ENCODE assay signal across 13 cellular contexts in genomic region chr12:50933459-50934124, GRCh38. TPM values are rescaled to one million over a fixed set of nuclear protein-coding genes. Genes with fewer than 3 reads are reported as not detected.
DNase-seq lines count a peak whose midpoint lies in the region; ATAC-seq and TF ChIP-seq lines count a peak whose summit lies in the region.
"Had no signal": no experiment of that assay in that cellular context is flagged by ENCODE, and none has a peak within 500 bp of the region (broad histone marks: within the 10 kb centered on the region; RNA-seq: fewer than 3 reads in every experiment).

No MANE protein-coding gene starts in this region.

- peaks cover 0 to 12% (median 0%) of the 10 kb centered on the region in 7 donors for H3K4me1 Mint-ChIP-seq in naive thymus-derived CD4-positive, alpha-beta T cell
- H3K4me1 Mint-ChIP-seq: T-helper 17 cell had no signal

- POLR2A ChIA-PET in naive thymus-derived CD4-positive, alpha-beta T cell (lab: Charles Lee): no interaction called here

- H3K4me1 ChIP-seq in Peyer's patch: peaks cover 0 to 61% (median 2%) of the 10 kb centered on the region in 4 donors
- no peaks in the 10 kb centered on the region for H3K4me1 ChIP-seq in naive thymus-derived CD4-positive, alpha-beta T cell (ENCODE audit: control insufficient read depth in 2 of 2, insufficient read depth in 2 of 2, low read length in 2 of 2)

- no peak for TF ChIP-seq CTCF in Peyer's patch (IDR thresholded peaks at IDR 0.05)
- TF ChIP-seq CTCF in fibroblast of pulmonary artery (IDR thresholded peaks at IDR 0.05; ENCODE audit: low read length, missing control alignments): no peak

- no peak overlapping the region for H3K4me3 Mint-ChIP-seq in naive thymus-derived CD4-positive, alpha-beta T cell
- H3K4me3 Mint-ChIP-seq: CD8-positive, alpha-beta memory T cell; T-helper 17 cell had no signal

- H3K27ac Mint-ChIP-seq in naive thymus-derived CD4-positive, alpha-beta T cell: no peak overlapping the region
- H3K27ac Mint-ChIP-seq: T-helper 17 cell had no signal

- peak overlapping the region in 3 of 4 donors; percentile 3 to 83 (median 70) for H3K27ac ChIP-seq in Peyer's patch
- no peak overlapping the region for H3K27ac ChIP-seq in naive thymus-derived CD4-positive, alpha-beta T cell (ENCODE audit: low read depth, low read length)

- CTCF ChIA-PET in naive thymus-derived CD4-positive, alpha-beta T cell (lab: Charles Lee): no interaction called here

- no peaks in the 10 kb centered on the region for H3K27me3 ChIP-seq in Peyer's patch
- H3K27me3 ChIP-seq in naive thymus-derived CD4-positive, alpha-beta T cell (ENCODE audit: control insufficient read depth in 2 of 2, insufficient read depth in 2 of 2, low read length in 2 of 2): no peaks in the 10 kb centered on the region

- peaks cover 0 to 3% (median 0%) of the 10 kb centered on the region in 4 donors for H3K9me3 ChIP-seq in Peyer's patch
- H3K9me3 ChIP-seq in naive thymus-derived CD4-positive, alpha-beta T cell (ENCODE audit: control insufficient read depth in 2 of 3, low read length in 3 of 3): peaks cover 0 to 14% (median 0%) of the 10 kb centered on the region in 3 experiments

- ATAC-seq in GM21367 (IDR thresholded peaks at IDR 0.05; ENCODE audit: unreplicated experiment): no peak
- ATAC-seq in naive thymus-derived CD4-positive, alpha-beta T cell: no peak
- ATAC-seq: T-helper 17 cell had no signal

- H3K36me3 Mint-ChIP-seq in naive thymus-derived CD4-positive, alpha-beta T cell: peaks cover 6 to 14% (median 7%) of the 10 kb centered on the region in 5 donors

- H3K36me3 ChIP-seq in Peyer's patch: peaks cover 0 to 18% (median 0%) of the 10 kb centered on the region in 3 donors
- no peaks in the 10 kb centered on the region for H3K36me3 ChIP-seq in naive thymus-derived CD4-positive, alpha-beta T cell (ENCODE audit: control insufficient read depth in 2 of 3, insufficient read depth in 3 of 3, low read length in 3 of 3)

- H3K27me3 Mint-ChIP-seq in naive thymus-derived CD4-positive, alpha-beta T cell: no peaks in the 10 kb centered on the region
- H3K27me3 Mint-ChIP-seq: CD8-positive, alpha-beta memory T cell; T-helper 17 cell had no signal

- H3K9me3 Mint-ChIP-seq in naive thymus-derived CD4-positive, alpha-beta T cell: peaks cover 1 to 8% (median 6%) of the 10 kb centered on the region in 11 donors

- peak; percentile 10 for DNase-seq in Daoy (ENCODE audit: low read depth)
- no peak for DNase-seq in Peyer's patch
- DNase-seq in fibroblast of pulmonary artery (ENCODE audit: low read depth): peak; percentile 19
- DNase-seq in renal cortical epithelial cell (ENCODE audit: low read depth): peak; percentile 45
- DNase-seq in T-helper 1 cell: no peak
- DNase-seq in stimulated activated CD4-positive, alpha-beta T cell treated with anti-CD3 and anti-CD28 coated beads, Interleukin-4, amount 100 ng/mL, for 24 hours: no peak
- no peak for DNase-seq in naive thymus-derived CD4-positive, alpha-beta T cell
- DNase-seq: CD8-positive, alpha-beta memory T cell; effector memory CD4-positive, alpha-beta T cell; T-helper 17 cell had no signal

- no peak for TF ChIP-seq POLR2A in Peyer's patch (IDR thresholded peaks at IDR 0.05)

- intact Hi-C loops in naive thymus-derived CD4-positive, alpha-beta T cell (cut with micrococcal nuclease): no loop called here

- H3K4me3 ChIP-seq in Peyer's patch: no peak overlapping the region
- H3K4me3 ChIP-seq in fibroblast of pulmonary artery (replicated peaks; ENCODE audit: low read depth, low read length): no peak overlapping the region
- no peak overlapping the region for H3K4me3 ChIP-seq in naive thymus-derived CD4-positive, alpha-beta T cell (ENCODE audit: low read length)

RNA-seq across cellular contexts. Expression of gene HIGD1C, which starts 18.8 kb away (rescaled TPM):
- total RNA-seq in Daoy (2014; rRNA removed; shearing (Covaris generic)): not detected in 2 replicates
- total RNA-seq in Peyer's patch: not detected
- not detected in 2 replicates for total RNA-seq in renal cortical epithelial cell
- total RNA-seq in naive thymus-derived CD4-positive, alpha-beta T cell: not detected
- polyA plus RNA-seq in naive thymus-derived CD4-positive, alpha-beta T cell: not detected
- total RNA-seq: CD8-positive, alpha-beta memory T cell; kidney epithelial cell; T-helper 17 cell; ureter had no signal
- polyA plus RNA-seq: CD8-positive, alpha-beta memory T cell had no signal

Comparison
In these comparisons a context has a peak if more than half of its experiments do, and no peak if none do; other contexts are left out.
1. DNase-seq: peak in Daoy (single experiment), fibroblast of pulmonary artery (single experiment) and renal cortical epithelial cell (single experiment); none in Peyer's patch (0 of 3), T-helper 1 cell (0 of 5), stimulated activated CD4-positive, alpha-beta T cell treated with anti-CD3 and anti-CD28 coated beads, Interleukin-4, amount 100 ng/mL, for 24 hours (single experiment) and naive thymus-derived CD4-positive, alpha-beta T cell (0 of 9).